In genomic region chr1:19646771-19647319, GRCh38 we compare ENCODE assay signal across 13 cellular contexts. TPM values are rescaled to one million over a fixed set of nuclear protein-coding genes. Genes with fewer than 3 reads are reported as not detected.
DNase-seq lines count a peak whose midpoint lies in the region; ATAC-seq and TF ChIP-seq lines count a peak whose summit lies in the region.
"Had no signal": no experiment of that assay in that cellular context is flagged by ENCODE, and none has a peak within 500 bp of the region (broad histone marks: within the 10 kb centered on the region; RNA-seq: fewer than 3 reads in every experiment).

No MANE protein-coding gene starts in this region.

- no peak for ATAC-seq in HG03521 (IDR thresholded peaks at IDR 0.05; ENCODE audit: unreplicated experiment)

- DNase-seq in T-helper 1 cell (no peak), fibroblast of the aortic adventitia (ENCODE audit: low read depth) (no peak), kidney tubule cell (ENCODE audit: low spot score) (no peak), SHP77 treated with DMSO at 0.1 percent for 48 hours (lab: John Stamatoyannopoulos, UW) (no peak)
- no peak for DNase-seq in activated T-helper 1 cell treated with anti-CD3 and anti-CD28 coated beads, Interleukin-12 subunit alpha, Interleukin-12 subunit beta, Interleukin-2, Interleukin-4 antibody, amounts not matched to agents 30 ng/mL and 10 ng/mL and 1 ng/mL, durations not matched to agents 14 hours and 24 hours and 36 hours (ENCODE audit: low spot score)
- DNase-seq: DND-41, hippocampal formation, NCI-H2107, OCI-M1 had no signal

- intact Hi-C loops in activated T-helper 1 cell treated with anti-CD3 and anti-CD28 coated beads, Interleukin-12 subunit alpha, Interleukin-12 subunit beta, Interleukin-2, Interleukin-4 antibody, amounts not matched to agents 30 ng/mL and 10 ng/mL and 1 ng/mL, durations not matched to agents 14 hours and 24 hours and 36 hours (cut with micrococcal nuclease) = no loop called here

- no peak for TF ChIP-seq CTCF in fibroblast of the aortic adventitia (IDR thresholded peaks at IDR 0.05; ENCODE audit: insufficient read depth, low read length)

- peak overlapping the region; percentile 31 for H3K4me3 Mint-ChIP-seq in T-helper 1 cell treated with Interleukin-12 subunit alpha and Interleukin-12 subunit beta and Interleukin-4 antibody, amounts not matched to agents 30 μg/mL and 1 μg/mL, for 36 hours
- peak overlapping the region; percentile 69 for H3K4me3 Mint-ChIP-seq in activated T-helper 1 cell treated with anti-CD3 and anti-CD28 coated beads, Interleukin-12 subunit alpha, Interleukin-12 subunit beta, Interleukin-2, Interleukin-4 antibody, amounts not matched to agents 30 ng/mL and 10 ng/mL and 1 ng/mL, durations not matched to agents 14 hours and 24 hours and 36 hours

- H3K36me3 Mint-ChIP-seq in T-helper 1 cell treated with Interleukin-12 subunit alpha and Interleukin-12 subunit beta and Interleukin-4 antibody, amounts not matched to agents 30 μg/mL and 1 μg/mL, for 36 hours (ENCODE audit: low read depth) = no peaks in the 10 kb centered on the region
- no peaks in the 10 kb centered on the region for H3K36me3 Mint-ChIP-seq in activated T-helper 1 cell treated with anti-CD3 and anti-CD28 coated beads, Interleukin-12 subunit alpha, Interleukin-12 subunit beta, Interleukin-2, Interleukin-4 antibody, amounts not matched to agents 30 ng/mL and 10 ng/mL and 1 ng/mL, durations not matched to agents 14 hours and 24 hours and 36 hours (ENCODE audit: low read depth)

- peaks cover 17% of the 10 kb centered on the region for H3K27me3 Mint-ChIP-seq in T-helper 1 cell treated with Interleukin-12 subunit alpha and Interleukin-12 subunit beta and Interleukin-4 antibody, amounts not matched to agents 30 μg/mL and 1 μg/mL, for 36 hours (ENCODE audit: low read depth)
- peaks cover 13% of the 10 kb centered on the region for H3K27me3 Mint-ChIP-seq in activated T-helper 1 cell treated with anti-CD3 and anti-CD28 coated beads, Interleukin-12 subunit alpha, Interleukin-12 subunit beta, Interleukin-2, Interleukin-4 antibody, amounts not matched to agents 30 ng/mL and 10 ng/mL and 1 ng/mL, durations not matched to agents 14 hours and 24 hours and 36 hours (ENCODE audit: insufficient read depth)

- peaks cover 33% of the 10 kb centered on the region for H3K4me1 Mint-ChIP-seq in T-helper 1 cell treated with Interleukin-12 subunit alpha and Interleukin-12 subunit beta and Interleukin-4 antibody, amounts not matched to agents 30 μg/mL and 1 μg/mL, for 36 hours (ENCODE audit: low read depth)
- H3K4me1 Mint-ChIP-seq in activated T-helper 1 cell treated with anti-CD3 and anti-CD28 coated beads, Interleukin-12 subunit alpha, Interleukin-12 subunit beta, Interleukin-2, Interleukin-4 antibody, amounts not matched to agents 30 ng/mL and 10 ng/mL and 1 ng/mL, durations not matched to agents 14 hours and 24 hours and 36 hours (ENCODE audit: low read depth) = peaks cover 33% of the 10 kb centered on the region

- peak overlapping the region; percentile 87 for H3K4me3 ChIP-seq in fibroblast of the aortic adventitia (ENCODE audit: low read depth, low read length)
- peak overlapping the region in 3 of 7 experiments; percentile 3 to 82 (median 62) for H3K4me3 ChIP-seq in skin epidermis

- peak overlapping the region in 14 of 21 experiments; percentile 0 to 96 (median 89) for H3K27ac ChIP-seq in skin epidermis
- H3K27ac ChIP-seq: 22Rv1 had no signal

- H3K27ac Mint-ChIP-seq in T-helper 1 cell treated with Interleukin-12 subunit alpha and Interleukin-12 subunit beta and Interleukin-4 antibody, amounts not matched to agents 30 μg/mL and 1 μg/mL, for 36 hours = peak overlapping the region; percentile 2
- no peak overlapping the region for H3K27ac Mint-ChIP-seq in activated T-helper 1 cell treated with anti-CD3 and anti-CD28 coated beads, Interleukin-12 subunit alpha, Interleukin-12 subunit beta, Interleukin-2, Interleukin-4 antibody, amounts not matched to agents 30 ng/mL and 10 ng/mL and 1 ng/mL, durations not matched to agents 14 hours and 24 hours and 36 hours

- H3K9me3 Mint-ChIP-seq in T-helper 1 cell treated with Interleukin-12 subunit alpha and Interleukin-12 subunit beta and Interleukin-4 antibody, amounts not matched to agents 30 μg/mL and 1 μg/mL, for 36 hours = no peaks in the 10 kb centered on the region
- no peaks in the 10 kb centered on the region for H3K9me3 Mint-ChIP-seq in activated T-helper 1 cell treated with anti-CD3 and anti-CD28 coated beads, Interleukin-12 subunit alpha, Interleukin-12 subunit beta, Interleukin-2, Interleukin-4 antibody, amounts not matched to agents 30 ng/mL and 10 ng/mL and 1 ng/mL, durations not matched to agents 14 hours and 24 hours and 36 hours

RNA-seq across cellular contexts. Expression of gene NBL1, which starts 2.7 kb away (rescaled TPM):
- 53.0 and 55.5 TPM in 2 replicates for total RNA-seq in activated T-helper 1 cell treated with anti-CD3 and anti-CD28 coated beads, Interleukin-12 subunit alpha, Interleukin-12 subunit beta, Interleukin-2, Interleukin-4 antibody, amounts not matched to agents 30 ng/mL and 10 ng/mL and 1 ng/mL, durations not matched to agents 14 hours and 24 hours and 36 hours
- 105 and 178 TPM in 2 replicates for total RNA-seq in fibroblast of the aortic adventitia (ENCODE audit: low replicate concordance)

RNA-seq across cellular contexts. Expression of gene HTR6, which starts 17.8 kb away (rescaled TPM):
- not detected in 2 replicates for total RNA-seq in activated T-helper 1 cell treated with anti-CD3 and anti-CD28 coated beads, Interleukin-12 subunit alpha, Interleukin-12 subunit beta, Interleukin-2, Interleukin-4 antibody, amounts not matched to agents 30 ng/mL and 10 ng/mL and 1 ng/mL, durations not matched to agents 14 hours and 24 hours and 36 hours
- total RNA-seq in fibroblast of the aortic adventitia (ENCODE audit: low replicate concordance) = 0.09 TPM in 1 of 2 replicates, not detected in the other
